8 cellular contexts compared by ENCODE assay signal in the genomic region with DNA sequence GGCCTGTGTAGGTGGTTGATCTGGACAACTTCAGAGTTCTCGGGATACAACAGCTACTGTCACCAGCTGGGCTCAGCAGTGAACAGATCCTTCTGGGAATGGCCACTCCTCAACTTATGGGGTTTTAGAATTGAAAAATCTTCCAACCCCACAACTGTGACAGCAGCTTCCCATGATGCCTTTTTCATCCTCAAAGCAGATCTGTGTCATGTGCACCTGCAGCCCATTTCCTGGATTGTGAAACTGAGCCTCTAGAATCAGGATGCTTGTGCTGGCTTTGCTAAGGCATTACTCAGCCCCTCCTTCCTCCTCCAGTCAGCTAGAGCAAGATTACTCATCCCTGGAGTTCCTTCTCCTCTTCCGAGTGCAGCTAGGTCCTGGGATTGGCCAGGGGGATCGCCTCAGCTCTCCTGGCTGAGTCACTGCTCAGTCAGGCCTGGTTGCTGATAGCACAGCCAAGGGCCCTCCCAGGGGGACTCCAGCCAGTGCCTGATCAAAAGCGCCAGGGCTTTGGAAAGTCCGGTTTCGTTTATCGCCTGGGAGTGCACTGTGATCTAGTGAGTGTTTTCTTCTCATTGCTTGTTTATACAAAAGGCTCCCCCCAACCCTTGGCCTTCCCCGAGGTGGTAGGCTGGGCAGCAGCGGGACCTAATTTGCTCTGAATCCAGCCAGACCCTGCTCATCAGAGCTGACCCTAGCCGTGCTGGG. TPM values are rescaled to one million over a fixed set of nuclear protein-coding genes. Genes with fewer than 3 reads are reported as not detected.
A peak's percentile ranks its signal among the peaks of the same experiment; 100 is the strongest.
DNase-seq lines count a peak whose midpoint lies in the region; ATAC-seq and TF ChIP-seq lines count a peak whose summit lies in the region.

No MANE protein-coding gene starts in this region.

- TF ChIP-seq CTCF in right atrium auricular region (IDR thresholded peaks at IDR 0.05), result no peak

- H3K4me1 ChIP-seq in right atrium auricular region, result peaks cover 0 to 56% of the 10 kb centered on the region in 2 donors

- H3K9me3 ChIP-seq in right atrium auricular region, result no peaks in the 10 kb centered on the region

- peak; percentile 46 for ATAC-seq in GM18508 (IDR thresholded peaks at IDR 0.05; ENCODE audit: insufficient read depth, unreplicated experiment)
- ATAC-seq in HG02981 (IDR thresholded peaks at IDR 0.05; ENCODE audit: unreplicated experiment), result peak; percentile 47

- no peaks in the 10 kb centered on the region for H3K36me3 ChIP-seq in right atrium auricular region

- peak overlapping the region in 1 of 2 donors; percentile 34 for H3K4me3 ChIP-seq in right atrium auricular region

- no peaks in the 10 kb centered on the region for H3K27me3 ChIP-seq in right atrium auricular region

- peak overlapping the region; percentile 72 to 75 for H3K27ac ChIP-seq in right atrium auricular region

- DNase-seq in NCI-H187 treated with DMSO at 0.1 percent for 48 hours (lab: John Stamatoyannopoulos, UW) (peak; percentile 93), T-helper 2 cell (peak; percentile 44 to 87 (median 64)), anterior cingulate cortex (lab: John Stamatoyannopoulos, UW) (peak in 55 of 58 donors; percentile 20 to 88 (median 72)), right atrium auricular region (ENCODE audit: low spot score) (peak; percentile 96), renal cortical epithelial cell (ENCODE audit: low read depth) (peak; percentile 100)
- no peak for DNase-seq in effector CD8-positive, alpha-beta T cell (lab: John Stamatoyannopoulos, UW)

RNA-seq across cellular contexts. Expression of gene LPIN1, which starts 2.4 kb away (rescaled TPM):
- total RNA-seq in right atrium auricular region (10 to 100 TPM; 21.0 to 27.4 TPM), renal cortical epithelial cell (33.8 and 39.9 TPM in 2 replicates)
